Comparison of ENCODE assay signal across 8 cellular contexts in genomic region chr20:47635256-47635655, GRCh38.
"Had no signal": no experiment of that assay in that cellular context is flagged by ENCODE, and none has a peak within 500 bp of the region (broad histone marks: within the 10 kb centered on the region; RNA-seq: fewer than 3 reads in every experiment).

No MANE protein-coding gene starts in this region.

- H3K4me2 ChIP-seq: GM23338 had no signal

- H3K4me3 Mint-ChIP-seq: GM23338, H9, IgD-negative memory B cell had no signal

- H3K27me3 Mint-ChIP-seq: IgD-negative memory B cell had no signal

- H3K27ac Mint-ChIP-seq: GM23338, H9, IgD-negative memory B cell had no signal

- H3K9me3 Mint-ChIP-seq: GM23338, H9, IgD-negative memory B cell had no signal

- H3K4me1 Mint-ChIP-seq: GM23338, H9 had no signal

- ATAC-seq: GM23338 had no signal

- FAIRE-seq: H1, H54, HTR-8/SVneo had no signal

- H2AFZ ChIP-seq: GM23338 had no signal

- DNase-seq: H9, HCEC 1CT, KBM-7 had no signal

- H3K4me3 ChIP-seq: GM23338 had no signal
